Comparison of ENCODE assay signal across 22 cellular contexts in the genomic region with DNA sequence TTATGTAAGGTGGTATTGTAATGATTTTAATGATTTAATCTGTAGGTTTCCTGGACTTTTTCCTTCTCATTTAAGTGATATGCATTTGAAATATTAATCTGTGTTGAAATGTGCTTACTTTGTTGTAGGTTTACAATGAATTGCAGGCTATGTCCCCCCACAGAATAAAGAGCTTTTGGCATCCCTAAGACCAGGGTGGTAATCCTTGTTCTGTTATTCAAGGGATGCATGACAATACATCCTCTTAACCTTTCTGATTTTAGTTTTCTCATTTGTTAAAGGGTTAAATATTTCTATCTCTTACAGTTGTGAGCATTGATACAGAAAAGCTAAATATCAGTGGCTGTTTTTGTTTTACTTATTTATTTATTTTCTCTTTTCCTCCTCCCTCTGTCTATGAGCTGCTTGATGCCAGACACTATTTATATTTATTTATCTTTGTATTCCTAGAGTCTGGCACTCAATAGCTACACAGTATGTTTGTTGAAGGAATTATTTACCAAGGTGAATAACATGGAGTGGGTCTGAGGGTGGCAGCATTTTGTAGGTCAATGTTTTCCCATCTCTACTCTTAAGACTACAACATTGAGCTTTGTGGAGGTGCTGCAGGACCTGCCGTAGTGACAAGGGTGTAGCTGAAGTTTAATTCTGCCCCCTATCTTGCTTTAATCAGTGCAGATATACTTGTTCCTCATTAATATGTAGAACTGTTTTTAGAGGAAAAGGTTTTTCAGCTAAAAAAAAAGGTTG.
"Had no signal": no experiment of that assay in that cellular context is flagged by ENCODE, and none has a peak within 500 bp of the region (broad histone marks: within the 10 kb centered on the region; RNA-seq: fewer than 3 reads in every experiment).

No MANE protein-coding gene starts in this region.

- H3K9me3 ChIP-seq: pancreas, stomach, thoracic aorta, transverse colon had no signal

- H3K4me3 ChIP-seq: lung, neural progenitor cell, stomach, thoracic aorta, transverse colon had no signal

- H3K4me3 Mint-ChIP-seq: natural killer cell treated with Interleukin-12 subunit alpha and Interleukin-12 subunit beta and Interleukin-15 and Interleukin-18, amount 100 ng/mL, for 72 hours; neural progenitor cell had no signal

- DNase-seq: dermis blood vessel endothelial cell; erythroblast; foreskin keratinocyte; kidney; left colon; left ventricle myocardium superior; mesenchymal stem cell; midbrain; occipital lobe; pancreas; right cardiac atrium; small intestine; stimulated activated CD4-positive, alpha-beta T cell treated with anti-CD3 and anti-CD28 coated beads, Interleukin-12 subunit alpha, Interleukin-12 subunit beta, amount 100 ng/mL, for 4 hours; stimulated activated naive CD4-positive, alpha-beta T cell; stomach; substantia nigra; transverse colon had no signal

- H3K27ac ChIP-seq: foreskin keratinocyte, neural progenitor cell, pancreas, stomach, thoracic aorta, transverse colon had no signal

- ATAC-seq: foreskin keratinocyte; left colon; left ventricle myocardium superior; natural killer cell treated with Interleukin-12 subunit alpha and Interleukin-12 subunit beta and Interleukin-15 and Interleukin-18, amount 100 ng/mL, for 72 hours; right cardiac atrium had no signal

- H3K27me3 Mint-ChIP-seq: natural killer cell treated with Interleukin-12 subunit alpha and Interleukin-12 subunit beta and Interleukin-15 and Interleukin-18, amount 100 ng/mL, for 72 hours; progenitor cell of endocrine pancreas had no signal

- H3K9ac ChIP-seq: neural progenitor cell had no signal

- H3K36me3 Mint-ChIP-seq: natural killer cell treated with Interleukin-12 subunit alpha and Interleukin-12 subunit beta and Interleukin-15 and Interleukin-18, amount 100 ng/mL, for 72 hours; neural progenitor cell had no signal

- H3K27me3 ChIP-seq: foreskin keratinocyte, neural progenitor cell, pancreas, stomach, transverse colon had no signal

- H3K36me3 ChIP-seq: neural progenitor cell, pancreas, stomach, thoracic aorta, transverse colon had no signal

- H3K27ac Mint-ChIP-seq: natural killer cell treated with Interleukin-12 subunit alpha and Interleukin-12 subunit beta and Interleukin-15 and Interleukin-18, amount 100 ng/mL, for 72 hours; neural progenitor cell; progenitor cell of endocrine pancreas had no signal

- H3K4me1 Mint-ChIP-seq: neural progenitor cell had no signal

- H3K4me1 ChIP-seq: foreskin keratinocyte, neural progenitor cell, pancreas, stomach, transverse colon had no signal
